In genomic region chr3:37974121-37974927, GRCh38 we compare ENCODE assay signal across 1 cellular context.
TF ChIP-seq lines count a peak whose summit lies in the region.

No MANE protein-coding gene starts in this region.

TF ChIP-seq in GM23338, 12 proteins besides CTCF, POLR2A, EP300 and RAD21 (continued from another document):
- TF ChIP-seq ZNF462 (CRISPR knock-in tag; IDR thresholded peaks at IDR 0.05) (no peak), ETS1 (IDR thresholded peaks at IDR 0.05) (no peak), ZNF114 (CRISPR knock-in tag; IDR thresholded peaks at IDR 0.05) (no peak), EZH2 (IDR thresholded peaks at IDR 0.05; ENCODE audit: low read depth, unreplicated experiment) (no peak), POLR2AphosphoS5 (IDR thresholded peaks at IDR 0.05; ENCODE audit: low read depth) (no peak), JUNB (IDR thresholded peaks at IDR 0.05; ENCODE audit: unreplicated experiment) (no peak), REST (IDR thresholded peaks at IDR 0.05; ENCODE audit: unreplicated experiment) (no peak), STAT1 (IDR thresholded peaks at IDR 0.05; ENCODE audit: unreplicated experiment) (no peak), CREB1 (CRISPR knock-in tag; IDR thresholded peaks at IDR 0.05; ENCODE audit: low read depth) (no peak)
